27 cellular contexts compared by ENCODE assay signal in genomic region chr14:31705731-31706130, GRCh38.
"Had no signal": no experiment of that assay in that cellular context is flagged by ENCODE, and none has a peak within 500 bp of the region (broad histone marks: within the 10 kb centered on the region; RNA-seq: fewer than 3 reads in every experiment).

No MANE protein-coding gene starts in this region.

- H3K4me3 ChIP-seq: coronary artery, dorsolateral prefrontal cortex, esophagus squamous epithelium, gastrocnemius medialis, heart right ventricle, left lung, lower lobe of right lung had no signal

- DNase-seq: dermis blood vessel endothelial cell; dorsolateral prefrontal cortex; effector CD4-positive, alpha-beta T cell; effector memory CD4-positive, alpha-beta T cell; erythroblast; esophagus squamous epithelium; foreskin fibroblast; foreskin melanocyte; gastrocnemius medialis; glutamatergic neuron; head of caudate nucleus; heart right ventricle; hippocampal formation; left cardiac atrium; left ventricle myocardium superior; lower lobe of right lung; mesendoderm; midbrain; naive thymus-derived CD4-positive, alpha-beta T cell had no signal

- H3K27me3 ChIP-seq: dorsolateral prefrontal cortex, esophagus squamous epithelium, gastrocnemius medialis, heart right ventricle, left lung had no signal

- FAIRE-seq: colon, endometrium, islet of Langerhans, keratinocyte had no signal

- ATAC-seq: esophagus mucosa; gastrocnemius medialis; left cardiac atrium; left lung; left ventricle myocardium superior; lower lobe of right lung; naive thymus-derived CD4-positive, alpha-beta T cell had no signal

- H3K27ac ChIP-seq: coronary artery, dorsolateral prefrontal cortex, epithelial cell of prostate, esophagus squamous epithelium, gastrocnemius medialis, left lung, lower lobe of right lung had no signal

- H3K36me3 ChIP-seq: gastrocnemius medialis, lower lobe of right lung had no signal

- H3K4me1 ChIP-seq: esophagus squamous epithelium, gastrocnemius medialis, left lung, lower lobe of right lung had no signal

- H3K9me3 ChIP-seq: gastrocnemius medialis, lower lobe of right lung had no signal
